ENCODE assay signal across 8 cellular contexts in genomic region chr3:142022381-142022780, GRCh38.
DNase-seq lines count a peak whose midpoint lies in the region; ATAC-seq, FAIRE-seq and TF ChIP-seq lines count a peak whose summit lies in the region.

No MANE protein-coding gene starts in this region.

- H3K4me2 ChIP-seq in A549 = no peak overlapping the region

- DNase-seq in A549 (ENCODE audit: low read depth in 1 of 2, low spot score in 1 of 2) (peak in 1 of 2 experiments; percentile 8), NCI-H2171 (lab: John Stamatoyannopoulos, UW) (peak; percentile 14), left ventricle myocardium superior (no peak), MCF 10A (ENCODE audit: unreplicated experiment) (no peak), ureter (ENCODE audit: low spot score) (no peak), NCI-H226 (no peak)

- CTCF ChIA-PET in A549 (lab: Yijun Ruan, JAX) = no interaction called here
- CTCF ChIA-PET in MCF 10A (lab: Yijun Ruan, JAX) = no interaction called here

- TF ChIP-seq POLR2A in A549 (IDR thresholded peaks at IDR 0.05; ENCODE audit: low read length) = no peak

- H3K36me3 Mint-ChIP-seq in MCF 10A (ENCODE audit: insufficient read depth, unreplicated experiment) = peaks cover 12% of the 10 kb centered on the region

- FAIRE-seq in A549 (lab: Jason Lieb, UNC) = no peak

- no peak overlapping the region for H3K4me3 Mint-ChIP-seq in MCF 10A (ENCODE audit: unreplicated experiment)

- no peaks in the 10 kb centered on the region for H3K9me3 Mint-ChIP-seq in MCF 10A (ENCODE audit: unreplicated experiment)

- POLR2A ChIA-PET in A549 (lab: Yijun Ruan, JAX) = no interaction called here
- POLR2A ChIA-PET in MCF 10A (lab: Yijun Ruan, JAX) = interaction anchor here (0.8 kb wide), 1 partner anchor 258 kb away, joined by 3 read pairs; no protein-coding TSS in a partner anchor

- 100% methylated on average over 1 of the region's 1 CpG for WGBS in A549 (ENCODE audit: missing lambda C conversion rate)

- BruUV-seq in MCF 10A (replicated peaks; lab: Mats Ljungman, UMichigan) = no TSS peak

- intact Hi-C loops in left ventricle myocardium superior (cut with micrococcal nuclease) (no loop called here), MCF 10A (cut with micrococcal nuclease) (loop anchor here (1.0 kb wide), 1 partner anchor 258 kb away; no protein-coding TSS in a partner anchor)

- no peak overlapping the region for H3K4me3 ChIP-seq in A549

- ATAC-seq in A549 (peak; percentile 41 to 50; a peak in 1 of 6 replicates), GM18498 (IDR thresholded peaks at IDR 0.05; ENCODE audit: unreplicated experiment) (peak; percentile 66), HG02798 (IDR thresholded peaks at IDR 0.05; ENCODE audit: poor library complexity, unreplicated experiment) (peak; percentile 70), left ventricle myocardium superior (peak; percentile 58)

- no peaks in the 10 kb centered on the region for H3K27me3 Mint-ChIP-seq in MCF 10A (ENCODE audit: insufficient read depth, unreplicated experiment)

- no peaks in the 10 kb centered on the region for H3K9me3 ChIP-seq in A549

- TF ChIP-seq CTCF in A549 (IDR thresholded peaks at IDR 0.05) (0 out of 3 replicates have a peak, but pooled peaks have one; percentile 15), MCF 10A (IDR thresholded peaks at IDR 0.05; ENCODE audit: unreplicated experiment) (no peak)

- no peak overlapping the region for H3K27ac Mint-ChIP-seq in MCF 10A (ENCODE audit: low read depth, unreplicated experiment)

- peak in 1 of 2 experiments; percentile 18; a peak in 1 of 5 replicates for TF ChIP-seq RAD21 in A549 (conservative IDR thresholded peaks at IDR 0.05 in 1 of 2, IDR thresholded peaks at IDR 0.05 in 1 of 2)

- TF ChIP-seq EP300 in A549 (IDR thresholded peaks at IDR 0.05) = no peak

- H3K27ac ChIP-seq in A549 = no peak overlapping the region

- peaks cover 13% of the 10 kb centered on the region for H3K4me1 Mint-ChIP-seq in MCF 10A (ENCODE audit: insufficient read depth, unreplicated experiment)

- peaks cover under 1% of the 10 kb centered on the region; the same call in 1 of the 3 replicates for H3K4me1 ChIP-seq in A549

TF ChIP-seq in A549, 52 proteins besides CTCF, POLR2A, EP300 and RAD21:
- TF ChIP-seq CBX8 (IDR thresholded peaks at IDR 0.05) (no peak), MAFK (IDR thresholded peaks at IDR 0.05; ENCODE audit: partially characterized antibody) (no peak), NR3C1 (IDR thresholded peaks at IDR 0.05) (no peak), BCL3 (IDR thresholded peaks at IDR 0.05) (no peak), RCOR1 (IDR thresholded peaks at IDR 0.05; ENCODE audit: low read depth, low read length) (no peak), BHLHE40 (IDR thresholded peaks at IDR 0.05; ENCODE audit: low read depth, low read length) (no peak)
